20 cellular contexts compared by ENCODE assay signal in the genomic region with DNA sequence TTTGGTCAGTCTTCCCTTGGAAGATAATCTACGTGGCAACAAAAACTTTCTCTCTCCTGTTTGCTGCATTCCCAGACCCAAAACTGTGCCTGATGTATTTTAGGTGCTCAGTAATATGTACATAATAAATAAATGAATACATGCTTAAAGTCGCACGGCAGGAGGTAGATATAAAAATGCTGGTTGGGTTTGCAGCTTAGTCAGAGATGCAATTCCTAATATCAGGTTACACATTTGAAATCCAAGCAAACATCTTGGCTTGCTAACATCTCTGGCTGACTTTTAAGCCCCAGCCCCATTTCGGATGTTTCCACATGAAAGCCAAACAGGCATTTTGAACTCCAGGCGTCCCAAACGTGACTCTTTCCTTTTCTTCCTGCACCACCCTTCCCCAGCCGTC.
"Had no signal": no experiment of that assay in that cellular context is flagged by ENCODE, and none has a peak within 500 bp of the region (broad histone marks: within the 10 kb centered on the region; RNA-seq: fewer than 3 reads in every experiment).

No MANE protein-coding gene starts in this region.

- H3K27ac ChIP-seq: neutrophil, parathyroid adenoma, thoracic aorta, upper lobe of left lung had no signal

- H3K4me1 ChIP-seq: parathyroid adenoma, upper lobe of left lung had no signal

- H2AFZ ChIP-seq: parathyroid adenoma had no signal

- DNase-seq: activated B cell treated with CpG ODN at 0.5 μM for 24 hours; activated CD4-positive, alpha-beta T cell treated with anti-CD3 and anti-CD28 coated beads for 48 hours; activated CD8-positive, alpha-beta T cell treated with anti-CD3 and anti-CD28 coated beads for 36 hours; activated naive CD4-positive, alpha-beta T cell; activated naive CD8-positive, alpha-beta T cell treated with anti-CD3 and anti-CD28 coated beads for 36 hours; activated T-cell treated with anti-CD3 and anti-CD28 coated beads, Interleukin-2, amount 50 U/mL, for 1 hour; hypothalamus; kidney; stimulated activated naive B cell treated with anti-CD40 and anti-IgM and Interleukin-4, amounts not matched to agents 10 μg/mL and 1 μg/mL and 100 μg/mL, for 72 hours; T-helper 1 cell; T-helper 9 cell; upper lobe of left lung had no signal

- H3K79me2 ChIP-seq: parathyroid adenoma had no signal

- H3K9ac ChIP-seq: parathyroid adenoma had no signal

- ATAC-seq: activated CD8-positive, alpha-beta T cell treated with anti-CD3 and anti-CD28 coated beads for 36 hours; activated T-helper 17 cell treated with anti-CD3 and anti-CD28 coated beads, Interleukin-2, amount 50 U/mL, for 72 hours; left lobe of liver; natural killer cell treated with Interleukin-12 subunit alpha and Interleukin-12 subunit beta and Interleukin-15 and Interleukin-18, amount 100 ng/mL, for 72 hours; sciatic nerve; stimulated activated naive B cell treated with anti-CD40 and anti-IgM and Interleukin-4, amounts not matched to agents 10 μg/mL and 1 μg/mL and 100 μg/mL, for 72 hours had no signal

- H3K27me3 ChIP-seq: neutrophil, upper lobe of left lung had no signal

- H3K9me3 ChIP-seq: neutrophil, thoracic aorta had no signal

- H3K36me3 ChIP-seq: neutrophil, thoracic aorta, upper lobe of left lung had no signal

- H3K4me3 ChIP-seq: lung, thoracic aorta, upper lobe of left lung had no signal
